13 cellular contexts compared by ENCODE assay signal in the genomic region with DNA sequence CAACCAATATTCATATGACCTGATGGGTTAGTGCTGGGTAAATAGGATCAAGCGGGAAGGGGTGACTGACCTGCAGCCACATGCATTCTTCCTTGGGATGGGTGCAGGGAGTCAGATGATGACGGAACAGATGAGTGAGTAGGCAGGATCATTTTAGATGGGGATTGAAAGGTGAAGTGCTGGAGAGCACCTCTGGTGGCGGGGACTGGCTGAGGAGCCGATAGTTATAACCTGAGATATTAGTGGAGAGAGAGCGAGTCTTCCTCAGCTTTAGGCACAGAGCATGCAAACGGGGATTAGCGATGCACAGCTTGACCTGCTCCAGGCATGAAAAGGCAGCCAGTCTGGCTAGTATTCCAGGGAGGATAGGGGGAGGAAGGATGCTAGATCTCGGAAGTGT.
DNase-seq lines count a peak whose midpoint lies in the region; ATAC-seq, FAIRE-seq and TF ChIP-seq lines count a peak whose summit lies in the region.
"Had no signal": no experiment of that assay in that cellular context is flagged by ENCODE, and none has a peak within 500 bp of the region (broad histone marks: within the 10 kb centered on the region; RNA-seq: fewer than 3 reads in every experiment).

No MANE protein-coding gene starts in this region.

- RAD21 ChIA-PET in HCT116 (lab: Charles Lee; ENCODE audit: low non-redundant PET in 1 of 2, low total read pairs in 2 of 2, uncharacterized antibody in 2 of 2, unreplicated experiment in 2 of 2), result no interaction called here

- POLR2A ChIA-PET in HCT116 (lab: Charles Lee) (no interaction called here), K562 (lab: Yijun Ruan, JAX) (no interaction called here)

- ATAC-seq in HCT116, result peak; percentile 58
- ATAC-seq in K562, result peak; percentile 14; the same call in 1 of the 3 replicates
- no peak for ATAC-seq in GM18505 (IDR thresholded peaks at IDR 0.05; ENCODE audit: unreplicated experiment)

- TF ChIP-seq RAD21 in HCT116 (IDR thresholded peaks at IDR 0.05; ENCODE audit: low read depth) (no peak), K562 (CRISPR knock-in tag; conservative IDR thresholded peaks at IDR 0.05 in 1 of 2, IDR thresholded peaks at IDR 0.05 in 1 of 2) (no peak)

- BruUV-seq in HCT116 (replicated peaks; lab: Mats Ljungman, UMichigan) (no TSS peak), K562 (replicated peaks; lab: Mats Ljungman, UMichigan) (no TSS peak)

- 83% methylated on average over 8 of the region's 8 CpGs for WGBS in K562 (ENCODE audit: insufficient coverage, low coverage, missing lambda C conversion rate)

- intact Hi-C loops in HCT116 (cut with micrococcal nuclease), result no loop called here
- intact Hi-C loops in K562 (cut with micrococcal nuclease), result no loop called here

- DNase-seq in HCT116 (ENCODE audit: low read depth, low spot score) (no peak), K562 (ENCODE audit: extremely low read depth in 1 of 4, low spot score in 3 of 4) (peak in 3 of 4 experiments; percentile 22 to 39 (median 38)), kidney tubule cell (ENCODE audit: low spot score) (peak; percentile 71), DMS114 treated with DMSO at 0.1 percent for 48 hours (lab: John Stamatoyannopoulos, UW; ENCODE audit: unreplicated experiment) (no peak), nucleus accumbens (lab: John Stamatoyannopoulos, UW) (no peak)
- DNase-seq: CD4-positive, CD25-positive, alpha-beta regulatory T cell; GDM1; KBM-7; lower lobe of right lung; NCI-H526 treated with DMSO at 0.1 percent for 48 hours had no signal

- H3K9ac ChIP-seq in HCT116 (ENCODE audit: low read length) (no peak overlapping the region), K562 (ENCODE audit: insufficient read depth in 1 of 2, low read depth in 2 of 2, low read length in 2 of 2) (no peak overlapping the region)

- no peak for TF ChIP-seq EP300 in K562 (IDR thresholded peaks at IDR 0.05; ENCODE audit: low read length)

- H3K4me1 ChIP-seq in HCT116 (ENCODE audit: control insufficient read depth in 1 of 2, insufficient read depth in 2 of 2, low read length in 2 of 2) (peaks cover 2 to 11% of the 10 kb centered on the region in 2 experiments; a peak in 2 of 4 replicates), K562 (replicated peaks in 1 of 2; ENCODE audit: control insufficient read depth in 2 of 2, insufficient read depth in 2 of 2, low read length in 2 of 2) (peaks cover 18 to 59% of the 10 kb centered on the region in 2 experiments; a peak in 4 of 5 replicates)

- no peaks in the 10 kb centered on the region for H3K9me2 ChIP-seq in HCT116 (ENCODE audit: insufficient read depth)

- no peaks in the 10 kb centered on the region for H3K9me1 ChIP-seq in K562 (ENCODE audit: control insufficient read depth, insufficient read depth, low read length)

- TF ChIP-seq POLR2A in HCT116 (IDR thresholded peaks at IDR 0.05; ENCODE audit: borderline replicate concordance, extremely low read depth, insufficient read depth, insufficient read length) (no peak), K562 (conservative IDR thresholded peaks at IDR 0.05) (no peak), GM18505 (IDR thresholded peaks at IDR 0.05; ENCODE audit: borderline replicate concordance, extremely low read depth, insufficient read depth, insufficient read length) (no peak)

- CTCF ChIA-PET in HCT116 (lab: Charles Lee), result no interaction called here
- CTCF ChIA-PET in K562 (lab: Yijun Ruan, JAX; ENCODE audit: low intra/inter-chr PET ratio), result no interaction called here

- H3K27me3 ChIP-seq in HCT116 (ENCODE audit: insufficient read depth, low read length), result no peaks in the 10 kb centered on the region
- H3K27me3 ChIP-seq in K562 (ENCODE audit: control insufficient read depth in 2 of 2, insufficient read depth in 2 of 2, low read length in 2 of 2), result no peaks in the 10 kb centered on the region
- H3K27me3 ChIP-seq: neutrophil had no signal

- no peak overlapping the region for H3K27ac ChIP-seq in HCT116 (ENCODE audit: low read depth, low read length)
- H3K27ac ChIP-seq in K562 (ENCODE audit: extremely low read depth, low read depth, low read length), result no peak overlapping the region
- H3K27ac ChIP-seq in temporal lobe (ENCODE audit: low read depth, low read length), result peak overlapping the region; percentile 48
- H3K27ac ChIP-seq: neutrophil had no signal

- H3K36me3 ChIP-seq in HCT116 (ENCODE audit: control insufficient read depth in 1 of 2, insufficient read depth in 2 of 2, low read length in 2 of 2) (no peaks in the 10 kb centered on the region), K562 (ENCODE audit: control insufficient read depth, insufficient read depth, low read length) (no peaks in the 10 kb centered on the region)
- H3K36me3 ChIP-seq: lower lobe of right lung, neutrophil had no signal

- H3K9me3 ChIP-seq in HCT116 (ENCODE audit: control insufficient read depth in 1 of 2, insufficient read depth in 1 of 2, low read depth in 1 of 2, low read length in 2 of 2), result no peaks in the 10 kb centered on the region
- H3K9me3 ChIP-seq in K562 (replicated peaks; ENCODE audit: control insufficient read depth, insufficient read depth, low read depth, low read length), result no peaks in the 10 kb centered on the region
- H3K9me3 ChIP-seq: lower lobe of right lung, neutrophil had no signal

- no peak for FAIRE-seq in K562 (lab: Jason Lieb, UNC)

- H4K20me1 ChIP-seq in HCT116 (ENCODE audit: insufficient read depth) (no peaks in the 10 kb centered on the region; the same call in 1 of the 2 replicates), K562 (replicated peaks; ENCODE audit: control insufficient read depth, insufficient read depth, low read length) (peaks cover 63% of the 10 kb centered on the region)

- H3K4me2 ChIP-seq in HCT116 (ENCODE audit: low read length), result no peak overlapping the region
- no peak overlapping the region for H3K4me2 ChIP-seq in K562 (ENCODE audit: insufficient read depth, low read length)

- H3K4me3 ChIP-seq in HCT116 (replicated peaks in 1 of 2; ENCODE audit: low read depth in 1 of 2, low read length in 2 of 2), result no peak overlapping the region
- H3K4me3 ChIP-seq in K562, result no peak overlapping the region
- H3K4me3 ChIP-seq: lower lobe of right lung had no signal

- in situ Hi-C loops in K562 (cut with MboI), result no loop called here

- H3K79me2 ChIP-seq in HCT116 (ENCODE audit: insufficient read depth, low read length) (peaks cover 70% of the 10 kb centered on the region), K562 (ENCODE audit: control insufficient read depth, insufficient read depth, low read length) (peaks cover 98% of the 10 kb centered on the region)

- H2AFZ ChIP-seq in HCT116 (ENCODE audit: low read depth, low read length, poor library complexity, severe bottlenecking), result no peak overlapping the region
- no peak overlapping the region for H2AFZ ChIP-seq in K562 (ENCODE audit: low read depth, low read length)

- TF ChIP-seq CTCF in HCT116 (IDR thresholded peaks at IDR 0.05 in 2 of 3, conservative IDR thresholded peaks at IDR 0.05 in 1 of 3; ENCODE audit: borderline replicate concordance in 1 of 3, insufficient read depth in 1 of 3, low read depth in 2 of 3, low read length in 2 of 3) (peak in 2 of 3 experiments; percentile 15 to 29; a peak in 2 of 6 replicates), K562 (IDR thresholded peaks at IDR 0.05 in 2 of 3, conservative IDR thresholded peaks at IDR 0.05 in 1 of 3; ENCODE audit: insufficient read depth in 2 of 3, low read depth in 1 of 3, low read length in 3 of 3) (0 out of 6 replicates have a peak, but pooled peaks of 2 of the 3 experiments have one; percentile 4 to 23)

TF ChIP-seq in HCT116, 20 proteins besides CTCF, POLR2A, EP300 and RAD21:
- no peak for TF ChIP-seq POLR2AphosphoS5 (IDR thresholded peaks at IDR 0.05; ENCODE audit: low read depth, low read length)
- TF ChIP-seq SIN3A (IDR thresholded peaks at IDR 0.05; ENCODE audit: low read depth), result no peak
- TF ChIP-seq, protein P1, sequence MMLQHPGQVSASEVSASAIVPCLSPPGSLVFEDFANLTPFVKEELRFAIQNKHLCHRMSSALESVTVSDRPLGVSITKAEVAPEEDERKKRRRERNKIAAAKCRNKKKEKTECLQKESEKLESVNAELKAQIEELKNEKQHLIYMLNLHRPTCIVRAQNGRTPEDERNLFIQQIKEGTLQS (IDR thresholded peaks at IDR 0.05), result no peak
TF ChIP-seq in HCT116: peak in this region for 0.

TF ChIP-seq in K562, 482 proteins besides CTCF, POLR2A, EP300 and RAD21 (continues in another document):
- TF ChIP-seq NCOA1 (IDR thresholded peaks at IDR 0.05; ENCODE audit: low read depth) (no peak), ZNF75A (CRISPR knock-in tag; IDR thresholded peaks at IDR 0.05) (no peak), MYC (IDR thresholded peaks at IDR 0.05; ENCODE audit: low read depth, low read length) (no peak), MYC (CRISPR knock-in tag; IDR thresholded peaks at IDR 0.05; ENCODE audit: borderline replicate concordance, low read depth) (no peak)
- TF ChIP-seq, protein P2, sequence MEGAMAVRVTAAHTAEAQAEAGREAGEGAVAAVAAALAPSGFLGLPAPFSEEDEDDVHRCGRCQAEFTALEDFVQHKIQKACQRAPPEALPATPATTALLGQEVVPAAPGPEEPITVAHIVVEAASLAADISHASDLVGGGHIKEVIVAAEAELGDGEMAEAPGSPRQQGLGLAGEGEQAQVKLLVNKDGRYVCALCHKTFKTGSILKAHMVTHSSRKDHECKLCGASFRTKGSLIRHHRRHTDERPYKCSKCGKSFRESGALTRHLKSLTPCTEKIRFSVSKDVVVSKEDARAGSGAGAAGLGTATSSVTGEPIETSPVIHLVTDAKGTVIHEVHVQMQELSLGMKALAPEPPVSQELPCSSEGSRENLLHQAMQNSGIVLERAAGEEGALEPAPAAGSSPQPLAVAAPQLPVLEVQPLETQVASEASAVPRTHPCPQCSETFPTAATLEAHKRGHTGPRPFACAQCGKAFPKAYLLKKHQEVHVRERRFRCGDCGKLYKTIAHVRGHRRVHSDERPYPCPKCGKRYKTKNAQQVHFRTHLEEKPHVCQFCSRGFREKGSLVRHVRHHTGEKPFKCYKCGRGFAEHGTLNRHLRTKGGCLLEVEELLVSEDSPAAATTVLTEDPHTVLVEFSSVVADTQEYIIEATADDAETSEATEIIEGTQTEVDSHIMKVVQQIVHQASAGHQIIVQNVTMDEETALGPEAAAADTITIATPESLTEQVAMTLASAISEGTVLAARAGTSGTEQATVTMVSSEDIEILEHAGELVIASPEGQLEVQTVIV (CRISPR knock-in tag; IDR thresholded peaks at IDR 0.05; ENCODE audit: borderline replicate concordance), result no peak
- TF ChIP-seq, protein P3, sequence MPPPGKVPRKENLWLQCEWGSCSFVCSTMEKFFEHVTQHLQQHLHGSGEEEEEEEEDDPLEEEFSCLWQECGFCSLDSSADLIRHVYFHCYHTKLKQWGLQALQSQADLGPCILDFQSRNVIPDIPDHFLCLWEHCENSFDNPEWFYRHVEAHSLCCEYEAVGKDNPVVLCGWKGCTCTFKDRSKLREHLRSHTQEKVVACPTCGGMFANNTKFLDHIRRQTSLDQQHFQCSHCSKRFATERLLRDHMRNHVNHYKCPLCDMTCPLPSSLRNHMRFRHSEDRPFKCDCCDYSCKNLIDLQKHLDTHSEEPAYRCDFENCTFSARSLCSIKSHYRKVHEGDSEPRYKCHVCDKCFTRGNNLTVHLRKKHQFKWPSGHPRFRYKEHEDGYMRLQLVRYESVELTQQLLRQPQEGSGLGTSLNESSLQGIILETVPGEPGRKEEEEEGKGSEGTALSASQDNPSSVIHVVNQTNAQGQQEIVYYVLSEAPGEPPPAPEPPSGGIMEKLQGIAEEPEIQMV (tag; conservative IDR thresholded peaks at IDR 0.05; ENCODE audit: low read depth), result no peak

Comparison
In these comparisons a context has a peak if more than half of its experiments do, and no peak if none do; other contexts are left out.
1. DNase-seq: peak in K562 (3 of 4) and kidney tubule cell (single experiment); none in HCT116 (single experiment), DMS114 treated with DMSO at 0.1 percent for 48 hours (single experiment) and nucleus accumbens (0 of 56).